ENCODE assay signal across 22 cellular contexts in genomic region chr5:147017191-147017590, GRCh38.
"Had no signal": no experiment of that assay in that cellular context is flagged by ENCODE, and none has a peak within 500 bp of the region (broad histone marks: within the 10 kb centered on the region; RNA-seq: fewer than 3 reads in every experiment).

No MANE protein-coding gene starts in this region.

- H3K4me3 ChIP-seq: heart right ventricle, left ventricle myocardium inferior, mucosa of descending colon, upper lobe of right lung had no signal

- H3K27me3 ChIP-seq: upper lobe of right lung had no signal

- H3K9me3 ChIP-seq: heart right ventricle, left ventricle myocardium inferior, mucosa of descending colon, upper lobe of right lung had no signal

- ATAC-seq: activated CD4-positive, CD25-positive, alpha-beta regulatory T cell treated with anti-CD3 and anti-CD28 coated beads, Interleukin-2, amount 50 U/mL, for 24 hours; activated naive CD8-positive, alpha-beta T cell treated with anti-CD3 and anti-CD28 coated beads, Interleukin-2, amount 50 U/mL, for 24 hours; heart right ventricle; mucosa of descending colon; sciatic nerve; stimulated activated naive B cell treated with anti-CD40 and anti-IgM and Interleukin-4, amounts not matched to agents 10 μg/mL and 1 μg/mL and 100 μg/mL, for 72 hours; upper lobe of right lung had no signal

- H3K27ac ChIP-seq: heart right ventricle, left ventricle myocardium inferior, parathyroid adenoma, upper lobe of right lung, VCaP had no signal

- H3K36me3 ChIP-seq: heart right ventricle, left ventricle myocardium inferior, upper lobe of right lung had no signal

- H3K4me1 ChIP-seq: heart right ventricle, left ventricle myocardium inferior, upper lobe of right lung had no signal

- DNase-seq: activated CD4-positive, alpha-beta memory T cell treated with anti-CD3 and anti-CD28 coated beads, Interleukin-2, amount 10 ng/mL, durations not matched to agents 7 days and 5 days; activated CD4-positive, alpha-beta T cell treated with anti-CD3 and anti-CD28 coated beads, Interleukin-2, amount 10 ng/mL, durations not matched to agents 24 days and 14 days; activated gamma-delta T cell; activated naive CD4-positive, alpha-beta T cell treated with anti-CD3 and anti-CD28 coated beads, Interleukin-2, amount 50 U/mL, for 16 hours; activated naive CD8-positive, alpha-beta T cell treated with anti-CD3 and anti-CD28 coated beads, Interleukin-2, amount 50 U/mL, for 24 hours; activated T-cell treated with anti-CD3 and anti-CD28 coated beads for 4 hours; cerebellar nuclear complex; cortex of kidney; heart right ventricle; kidney; left ventricle myocardium inferior; mammary epithelial cell; mucosa of descending colon; nephron progenitor cell; small intestine; stimulated activated CD4-positive, alpha-beta T cell treated with anti-CD3 and anti-CD28 coated beads, Interleukin-15, amount 100 ng/mL, for 24 hours; stimulated activated naive B cell treated with anti-CD40 and anti-IgM and Interleukin-4, amounts not matched to agents 10 μg/mL and 1 μg/mL and 100 μg/mL, for 72 hours; upper lobe of right lung had no signal
